ENCODE assay signal across 8 cellular contexts in genomic region chr1:47262787-47263413, GRCh38. TPM values are rescaled to one million over a fixed set of nuclear protein-coding genes. Genes with fewer than 3 reads are reported as not detected.
DNase-seq lines count a peak whose midpoint lies in the region; ATAC-seq, FAIRE-seq and TF ChIP-seq lines count a peak whose summit lies in the region.

No MANE protein-coding gene starts in this region.

- no peaks in the 10 kb centered on the region for H3K4me1 ChIP-seq in Karpas-422 (ENCODE audit: low read length)

- H3K27me3 Mint-ChIP-seq in T-helper 2 cell treated with Interferon-gamma antibody and Interleukin-4, amounts not matched to agents 5 μg/mL and 100 μg/mL, for 36 hours (ENCODE audit: low read depth): no peaks in the 10 kb centered on the region
- no peaks in the 10 kb centered on the region for H3K27me3 Mint-ChIP-seq in mesothelial cell of epicardium (ENCODE audit: low read depth)

- no peaks in the 10 kb centered on the region for H3K9me3 ChIP-seq in Karpas-422 (ENCODE audit: low read length)

- ATAC-seq in GM18505 (IDR thresholded peaks at IDR 0.05; ENCODE audit: unreplicated experiment): no peak

- peaks cover 39% of the 10 kb centered on the region for H3K36me3 ChIP-seq in Karpas-422 (ENCODE audit: insufficient read depth, low read length)

- no peak for TF ChIP-seq POLR2A in GM18505 (IDR thresholded peaks at IDR 0.05; ENCODE audit: borderline replicate concordance, extremely low read depth, insufficient read depth, insufficient read length)

- H3K4me1 Mint-ChIP-seq in T-helper 2 cell treated with Interferon-gamma antibody and Interleukin-4, amounts not matched to agents 5 μg/mL and 100 μg/mL, for 36 hours (ENCODE audit: low read depth): no peaks in the 10 kb centered on the region
- H3K4me1 Mint-ChIP-seq in mesothelial cell of epicardium: no peaks in the 10 kb centered on the region

- peak; percentile 65 for FAIRE-seq in A204.1 (lab: Jason Lieb, UNC)

- H3K27ac Mint-ChIP-seq in T-helper 2 cell treated with Interferon-gamma antibody and Interleukin-4, amounts not matched to agents 5 μg/mL and 100 μg/mL, for 36 hours: no peak overlapping the region
- no peak overlapping the region for H3K27ac Mint-ChIP-seq in mesothelial cell of epicardium

- H3K4me3 ChIP-seq in Karpas-422 (ENCODE audit: low read length): no peak overlapping the region
- H3K4me3 ChIP-seq in coronary artery: no peak overlapping the region

- no peak overlapping the region for H2AFZ ChIP-seq in Karpas-422 (ENCODE audit: low read length)

- no peak overlapping the region for H3K4me3 Mint-ChIP-seq in T-helper 2 cell treated with Interferon-gamma antibody and Interleukin-4, amounts not matched to agents 5 μg/mL and 100 μg/mL, for 36 hours
- H3K4me3 Mint-ChIP-seq in mesothelial cell of epicardium: no peak overlapping the region

- no peaks in the 10 kb centered on the region for H3K9me2 ChIP-seq in Karpas-422 (replicated peaks; ENCODE audit: insufficient read depth, low read length)

- no peak overlapping the region for H3K9ac ChIP-seq in Karpas-422 (ENCODE audit: low read length)

- no peaks in the 10 kb centered on the region for H4K20me1 ChIP-seq in Karpas-422 (ENCODE audit: insufficient read depth, low read depth, low read length)

- H3K27ac ChIP-seq in Karpas-422 (ENCODE audit: low read length): no peak overlapping the region
- H3K27ac ChIP-seq in coronary artery: no peak overlapping the region

- H3K4me2 ChIP-seq in Karpas-422 (ENCODE audit: low read depth, low read length, poor library complexity, severe bottlenecking): no peak overlapping the region

- DNase-seq in GDM1 (lab: John Stamatoyannopoulos, UW): peak; percentile 49
- DNase-seq in Karpas-422: peak; percentile 77
- peak; percentile 14 for DNase-seq in T-helper 2 cell treated with Interferon-gamma antibody and Interleukin-4, amounts not matched to agents 5 μg/mL and 100 μg/mL, for 36 hours (ENCODE audit: low spot score)
- DNase-seq in coronary artery (ENCODE audit: low spot score): no peak
- DNase-seq in mesothelial cell of epicardium (ENCODE audit: low spot score in 2 of 2, unreplicated experiment in 2 of 2): no peak
- no peak for DNase-seq in ureter (ENCODE audit: low spot score)

- H3K36me3 Mint-ChIP-seq in T-helper 2 cell treated with Interferon-gamma antibody and Interleukin-4, amounts not matched to agents 5 μg/mL and 100 μg/mL, for 36 hours (ENCODE audit: low read depth): peaks cover 31% of the 10 kb centered on the region
- peaks cover 17% of the 10 kb centered on the region for H3K36me3 Mint-ChIP-seq in mesothelial cell of epicardium

- H3K27me3 ChIP-seq in Karpas-422 (ENCODE audit: low read length): no peaks in the 10 kb centered on the region

- TF ChIP-seq CTCF in coronary artery (IDR thresholded peaks at IDR 0.05) (peak; percentile 16), mesothelial cell of epicardium (IDR thresholded peaks at IDR 0.05; ENCODE audit: unreplicated experiment) (peak; percentile 65)

- H3K9me3 Mint-ChIP-seq in T-helper 2 cell treated with Interferon-gamma antibody and Interleukin-4, amounts not matched to agents 5 μg/mL and 100 μg/mL, for 36 hours: no peaks in the 10 kb centered on the region
- H3K9me3 Mint-ChIP-seq in mesothelial cell of epicardium: no peaks in the 10 kb centered on the region

- H3K79me2 ChIP-seq in Karpas-422 (ENCODE audit: low read length): peaks cover 3% of the 10 kb centered on the region; the same call in 1 of the 2 replicates

RNA-seq across cellular contexts. Expression of gene TAL1, which starts 30.9 kb away (rescaled TPM):
- total RNA-seq in Karpas-422 (2014; rRNA removed; shearing (Covaris generic); ENCODE audit: low replicate concordance): not detected in 2 replicates
- total RNA-seq in mesothelial cell of epicardium (0.09 to 0.24 TPM in 2 of 3 replicates, not detected in the other), ureter (3.2 TPM)

RNA-seq across cellular contexts. Expression of gene STIL, which starts 51.0 kb away (rescaled TPM):
- 15.2 and 29.4 TPM in 2 replicates for total RNA-seq in Karpas-422 (2014; rRNA removed; shearing (Covaris generic); ENCODE audit: low replicate concordance)
- total RNA-seq in mesothelial cell of epicardium (10.2 to 12.4 TPM (median 12.3 TPM) in 3 replicates), ureter (4.0 TPM)

Comparison
In these comparisons a context has a peak if more than half of its experiments do, and no peak if none do; other contexts are left out.
1. DNase-seq: peak in GDM1 (single experiment), Karpas-422 (single experiment) and T-helper 2 cell treated with Interferon-gamma antibody and Interleukin-4, amounts not matched to agents 5 μg/mL and 100 μg/mL, for 36 hours (single experiment); none in coronary artery (single experiment), mesothelial cell of epicardium (0 of 2) and ureter (single experiment).